In genomic region chr14:96347957-96348356, GRCh38 we compare ENCODE assay signal across 4 cellular contexts. TPM values are rescaled to one million over a fixed set of nuclear protein-coding genes. Genes with fewer than 3 reads are reported as not detected.
"Had no signal": no experiment of that assay in that cellular context is flagged by ENCODE, and none has a peak within 500 bp of the region (broad histone marks: within the 10 kb centered on the region; RNA-seq: fewer than 3 reads in every experiment).

No MANE protein-coding gene starts in this region.

RNA-seq across cellular contexts. Expression of gene AK7, which starts 44.0 kb away (rescaled TPM):
- total RNA-seq: HT-29, HT1080, IMR-90 had no signal
- polyA plus RNA-seq: IgD-negative memory B cell had no signal
